2 cellular contexts compared by ENCODE assay signal in the genomic region with DNA sequence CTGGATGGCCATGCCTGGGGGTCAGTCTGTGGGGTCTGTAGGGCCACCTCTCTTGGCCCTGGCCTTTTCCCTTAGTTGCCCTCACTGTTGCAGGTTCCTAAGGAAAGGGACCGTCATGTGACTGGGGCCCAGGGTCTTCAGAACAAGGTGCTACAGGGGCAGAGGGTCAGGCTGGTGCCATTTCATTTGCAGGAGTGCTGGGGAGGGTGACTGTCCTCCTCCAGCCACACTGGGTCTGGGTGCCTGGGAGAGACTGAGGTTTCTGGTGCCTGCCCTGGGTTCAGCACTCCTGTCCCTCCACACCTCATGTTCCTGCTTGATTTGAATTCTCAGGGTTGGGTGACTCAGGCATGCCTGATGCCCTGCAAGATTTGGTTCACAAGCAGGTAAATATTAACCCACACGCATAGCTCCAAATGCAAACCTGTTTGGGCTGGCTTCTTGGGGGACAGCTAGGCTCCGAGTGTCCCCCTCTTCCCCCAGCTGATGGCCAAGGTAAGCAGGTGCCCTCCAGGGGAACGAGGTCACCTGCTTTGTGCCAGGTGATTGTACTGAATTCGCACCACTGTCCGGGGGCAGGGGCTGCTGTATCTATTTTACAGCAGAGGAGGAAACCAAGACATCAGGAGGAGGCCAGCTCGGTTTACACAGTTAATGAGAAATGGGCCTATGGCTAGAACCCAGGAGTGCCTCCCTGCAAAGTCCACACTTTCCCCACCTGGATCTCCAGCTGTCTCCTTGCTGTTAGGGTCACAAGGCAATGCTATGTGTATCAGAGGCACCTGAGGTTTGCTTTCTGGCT.
TF ChIP-seq lines count a peak whose summit lies in the region.

No MANE protein-coding gene starts in this region.

TF ChIP-seq in IMR-90, 13 proteins besides CTCF, POLR2A, EP300 and RAD21 (continued from another document):
- TF ChIP-seq FOS (IDR thresholded peaks at IDR 0.05; ENCODE audit: low read depth, low read length) (no peak), CEBPB (IDR thresholded peaks at IDR 0.05; ENCODE audit: low read depth, low read length) (no peak), CHD1 (IDR thresholded peaks at IDR 0.05; ENCODE audit: low read depth, low read length) (no peak), SMC3 (IDR thresholded peaks at IDR 0.05; ENCODE audit: low read depth, low read length) (no peak), MAFK (IDR thresholded peaks at IDR 0.05; ENCODE audit: low read depth, low read length) (no peak), RFX5 (IDR thresholded peaks at IDR 0.05; ENCODE audit: low read depth, low read length) (no peak), BHLHE40 (IDR thresholded peaks at IDR 0.05; ENCODE audit: low read depth, low read length) (no peak)
- TF ChIP-seq, protein P1, sequence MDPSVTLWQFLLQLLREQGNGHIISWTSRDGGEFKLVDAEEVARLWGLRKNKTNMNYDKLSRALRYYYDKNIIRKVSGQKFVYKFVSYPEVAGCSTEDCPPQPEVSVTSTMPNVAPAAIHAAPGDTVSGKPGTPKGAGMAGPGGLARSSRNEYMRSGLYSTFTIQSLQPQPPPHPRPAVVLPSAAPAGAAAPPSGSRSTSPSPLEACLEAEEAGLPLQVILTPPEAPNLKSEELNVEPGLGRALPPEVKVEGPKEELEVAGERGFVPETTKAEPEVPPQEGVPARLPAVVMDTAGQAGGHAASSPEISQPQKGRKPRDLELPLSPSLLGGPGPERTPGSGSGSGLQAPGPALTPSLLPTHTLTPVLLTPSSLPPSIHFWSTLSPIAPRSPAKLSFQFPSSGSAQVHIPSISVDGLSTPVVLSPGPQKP (IDR thresholded peaks at IDR 0.05; ENCODE audit: borderline replicate concordance, low read depth, low read length) = no peak
- TF ChIP-seq, protein P2, sequence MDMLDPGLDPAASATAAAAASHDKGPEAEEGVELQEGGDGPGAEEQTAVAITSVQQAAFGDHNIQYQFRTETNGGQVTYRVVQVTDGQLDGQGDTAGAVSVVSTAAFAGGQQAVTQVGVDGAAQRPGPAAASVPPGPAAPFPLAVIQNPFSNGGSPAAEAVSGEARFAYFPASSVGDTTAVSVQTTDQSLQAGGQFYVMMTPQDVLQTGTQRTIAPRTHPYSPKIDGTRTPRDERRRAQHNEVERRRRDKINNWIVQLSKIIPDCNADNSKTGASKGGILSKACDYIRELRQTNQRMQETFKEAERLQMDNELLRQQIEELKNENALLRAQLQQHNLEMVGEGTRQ (IDR thresholded peaks at IDR 0.05; ENCODE audit: low read depth, low read length) = no peak

TF ChIP-seq in liver, 16 proteins besides CTCF, POLR2A, EP300 and RAD21 (continued from another document):
- TF ChIP-seq RXRA (IDR thresholded peaks at IDR 0.05) (peak; percentile 30 to 88), NR2F2 (IDR thresholded peaks at IDR 0.05) (no peak), HNF4G (IDR thresholded peaks at IDR 0.05) (no peak), FOXA1 (IDR thresholded peaks at IDR 0.05) (peak; percentile 75), EGR1 (IDR thresholded peaks at IDR 0.05; ENCODE audit: low read depth in 2 of 2) (no peak), SP1 (IDR thresholded peaks at IDR 0.05) (peak; percentile 17), JUND (IDR thresholded peaks at IDR 0.05) (peak in 1 of 2 donors; percentile 90), TAF1 (conservative IDR thresholded peaks at IDR 0.05) (no peak), HNF4A (conservative IDR thresholded peaks at IDR 0.05) (peak; percentile 21 to 78), FOXA2 (IDR thresholded peaks at IDR 0.05) (peak; percentile 30), YY1 (IDR thresholded peaks at IDR 0.05) (peak; percentile 55)
- TF ChIP-seq, protein P3, sequence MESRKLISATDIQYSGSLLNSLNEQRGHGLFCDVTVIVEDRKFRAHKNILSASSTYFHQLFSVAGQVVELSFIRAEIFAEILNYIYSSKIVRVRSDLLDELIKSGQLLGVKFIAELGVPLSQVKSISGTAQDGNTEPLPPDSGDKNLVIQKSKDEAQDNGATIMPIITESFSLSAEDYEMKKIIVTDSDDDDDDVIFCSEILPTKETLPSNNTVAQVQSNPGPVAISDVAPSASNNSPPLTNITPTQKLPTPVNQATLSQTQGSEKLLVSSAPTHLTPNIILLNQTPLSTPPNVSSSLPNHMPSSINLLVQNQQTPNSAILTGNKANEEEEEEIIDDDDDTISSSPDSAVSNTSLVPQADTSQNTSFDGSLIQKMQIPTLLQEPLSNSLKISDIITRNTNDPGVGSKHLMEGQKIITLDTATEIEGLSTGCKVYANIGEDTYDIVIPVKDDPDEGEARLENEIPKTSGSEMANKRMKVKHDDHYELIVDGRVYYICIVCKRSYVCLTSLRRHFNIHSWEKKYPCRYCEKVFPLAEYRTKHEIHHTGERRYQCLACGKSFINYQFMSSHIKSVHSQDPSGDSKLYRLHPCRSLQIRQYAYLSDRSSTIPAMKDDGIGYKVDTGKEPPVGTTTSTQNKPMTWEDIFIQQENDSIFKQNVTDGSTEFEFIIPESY (IDR thresholded peaks at IDR 0.05) = no peak
- TF ChIP-seq, protein P4, sequence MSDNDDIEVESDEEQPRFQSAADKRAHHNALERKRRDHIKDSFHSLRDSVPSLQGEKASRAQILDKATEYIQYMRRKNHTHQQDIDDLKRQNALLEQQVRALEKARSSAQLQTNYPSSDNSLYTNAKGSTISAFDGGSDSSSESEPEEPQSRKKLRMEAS (IDR thresholded peaks at IDR 0.05) = peak; percentile 70
- TF ChIP-seq, protein P5, sequence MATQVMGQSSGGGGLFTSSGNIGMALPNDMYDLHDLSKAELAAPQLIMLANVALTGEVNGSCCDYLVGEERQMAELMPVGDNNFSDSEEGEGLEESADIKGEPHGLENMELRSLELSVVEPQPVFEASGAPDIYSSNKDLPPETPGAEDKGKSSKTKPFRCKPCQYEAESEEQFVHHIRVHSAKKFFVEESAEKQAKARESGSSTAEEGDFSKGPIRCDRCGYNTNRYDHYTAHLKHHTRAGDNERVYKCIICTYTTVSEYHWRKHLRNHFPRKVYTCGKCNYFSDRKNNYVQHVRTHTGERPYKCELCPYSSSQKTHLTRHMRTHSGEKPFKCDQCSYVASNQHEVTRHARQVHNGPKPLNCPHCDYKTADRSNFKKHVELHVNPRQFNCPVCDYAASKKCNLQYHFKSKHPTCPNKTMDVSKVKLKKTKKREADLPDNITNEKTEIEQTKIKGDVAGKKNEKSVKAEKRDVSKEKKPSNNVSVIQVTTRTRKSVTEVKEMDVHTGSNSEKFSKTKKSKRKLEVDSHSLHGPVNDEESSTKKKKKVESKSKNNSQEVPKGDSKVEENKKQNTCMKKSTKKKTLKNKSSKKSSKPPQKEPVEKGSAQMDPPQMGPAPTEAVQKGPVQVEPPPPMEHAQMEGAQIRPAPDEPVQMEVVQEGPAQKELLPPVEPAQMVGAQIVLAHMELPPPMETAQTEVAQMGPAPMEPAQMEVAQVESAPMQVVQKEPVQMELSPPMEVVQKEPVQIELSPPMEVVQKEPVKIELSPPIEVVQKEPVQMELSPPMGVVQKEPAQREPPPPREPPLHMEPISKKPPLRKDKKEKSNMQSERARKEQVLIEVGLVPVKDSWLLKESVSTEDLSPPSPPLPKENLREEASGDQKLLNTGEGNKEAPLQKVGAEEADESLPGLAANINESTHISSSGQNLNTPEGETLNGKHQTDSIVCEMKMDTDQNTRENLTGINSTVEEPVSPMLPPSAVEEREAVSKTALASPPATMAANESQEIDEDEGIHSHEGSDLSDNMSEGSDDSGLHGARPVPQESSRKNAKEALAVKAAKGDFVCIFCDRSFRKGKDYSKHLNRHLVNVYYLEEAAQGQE (IDR thresholded peaks at IDR 0.05) = peak; percentile 88
- TF ChIP-seq, protein P6, sequence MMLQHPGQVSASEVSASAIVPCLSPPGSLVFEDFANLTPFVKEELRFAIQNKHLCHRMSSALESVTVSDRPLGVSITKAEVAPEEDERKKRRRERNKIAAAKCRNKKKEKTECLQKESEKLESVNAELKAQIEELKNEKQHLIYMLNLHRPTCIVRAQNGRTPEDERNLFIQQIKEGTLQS (IDR thresholded peaks at IDR 0.05) = no peak
